ENCODE assay signal across 38 cellular contexts in genomic region chr2:215149894-215150293, GRCh38. TPM values are rescaled to one million over a fixed set of nuclear protein-coding genes. Genes with fewer than 3 reads are reported as not detected.
"Had no signal": no experiment of that assay in that cellular context is flagged by ENCODE, and none has a peak within 500 bp of the region (broad histone marks: within the 10 kb centered on the region; RNA-seq: fewer than 3 reads in every experiment).

No MANE protein-coding gene starts in this region.

- H3K27ac ChIP-seq: ascending aorta, cardiac muscle cell, VCaP had no signal

- DNase-seq: activated B cell treated with CpG ODN at 0.5 μM for 24 hours; activated CD4-positive, alpha-beta memory T cell treated with anti-CD3 and anti-CD28 coated beads, Interleukin-2, amount 10 ng/mL, durations not matched to agents 7 days and 5 days; activated CD4-positive, alpha-beta T cell treated with anti-CD3 and anti-CD28 coated beads for 4 hours; activated CD4-positive, alpha-beta T cell treated with anti-CD3 and anti-CD28 coated beads, Interleukin-2, amount 10 ng/mL, durations not matched to agents 24 days and 14 days; activated CD4-positive, alpha-beta T cell treated with anti-CD3 and anti-CD28 coated beads, Interleukin-2, amount 50 U/mL, for 48 hours; activated CD4-positive, CD25-positive, alpha-beta regulatory T cell treated with anti-CD3 and anti-CD28 coated beads, Interleukin-2, amount 50 U/mL, for 72 hours; activated CD8-positive, alpha-beta memory T cell treated with anti-CD3 and anti-CD28 coated beads for 24 hours; activated CD8-positive, alpha-beta memory T cell treated with anti-CD3 and anti-CD28 coated beads, Interleukin-2, amount 10 ng/mL, durations not matched to agents 7 days and 5 days; activated CD8-positive, alpha-beta memory T cell treated with anti-CD3 and anti-CD28 coated beads, Interleukin-2, amount 50 U/mL, for 48 hours; activated CD8-positive, alpha-beta T cell treated with anti-CD3 and anti-CD28 coated beads, Interleukin-2, amount 10 ng/mL, durations not matched to agents 7 days and 5 days; activated effector memory CD4-positive, alpha-beta T cell treated with Interleukin-2 at 50 U/mL for 16 hours; activated gamma-delta T cell; activated naive CD4-positive, alpha-beta T cell treated with anti-CD3 and anti-CD28 coated beads, Interleukin-2, amount 10 ng/mL, durations not matched to agents 7 days and 5 days; activated naive CD4-positive, alpha-beta T cell treated with Interleukin-2 at 50 U/mL for 16 hours; activated naive CD8-positive, alpha-beta T cell treated with anti-CD3 and anti-CD28 coated beads, Interleukin-2, amount 10 ng/mL, durations not matched to agents 7 days and 5 days; activated naive CD8-positive, alpha-beta T cell treated with anti-CD3 and anti-CD28 coated beads, Interleukin-2, amount 50 U/mL, for 24 hours; activated T-cell treated with anti-CD3 and anti-CD28 coated beads, Interleukin-2, amount 50 U/mL, for 24 hours; activated T-cell treated with anti-CD3 and anti-CD28 coated beads, Interleukin-2, amount 50 U/mL, for 48 hours; amygdala; anterior cingulate cortex; caudate nucleus; cerebellar nuclear complex; T-helper 1 cell; T-helper 2 cell; T-helper 9 cell had no signal

- H3K4me3 Mint-ChIP-seq: activated B cell treated with CpG ODN at 0.5 μM for 24 hours; activated CD4-positive, alpha-beta memory T cell treated with anti-CD3 and anti-CD28 coated beads, Interleukin-2, amount 10 ng/mL, durations not matched to agents 7 days and 5 days; activated CD4-positive, alpha-beta T cell treated with anti-CD3 and anti-CD28 coated beads, Interleukin-2, amount 10 ng/mL, durations not matched to agents 24 days and 14 days; activated CD8-positive, alpha-beta memory T cell treated with anti-CD3 and anti-CD28 coated beads, Interleukin-2, amount 10 ng/mL, durations not matched to agents 7 days and 5 days; activated CD8-positive, alpha-beta T cell treated with anti-CD3 and anti-CD28 coated beads, Interleukin-2, amount 10 ng/mL, durations not matched to agents 7 days and 5 days; activated naive CD4-positive, alpha-beta T cell treated with anti-CD3 and anti-CD28 coated beads, Interleukin-2, amount 10 ng/mL, durations not matched to agents 7 days and 5 days; activated naive CD4-positive, alpha-beta T cell treated with anti-CD3 and anti-CD28 coated beads, Interleukin-2, amount 50 U/mL, for 24 hours; activated naive CD8-positive, alpha-beta T cell; activated naive CD8-positive, alpha-beta T cell treated with anti-CD3 and anti-CD28 coated beads, Interleukin-2, amount 10 ng/mL, durations not matched to agents 7 days and 5 days; activated naive CD8-positive, alpha-beta T cell treated with anti-CD3 and anti-CD28 coated beads, Interleukin-2, amount 50 U/mL, for 24 hours; activated T-cell treated with anti-CD3 and anti-CD28 coated beads, Interleukin-2, amount 50 U/mL, for 24 hours; brain; central memory CD8-positive, alpha-beta T cell; T-helper 1 cell treated with Interleukin-12 subunit alpha and Interleukin-12 subunit beta and Interleukin-4 antibody, amounts not matched to agents 30 μg/mL and 1 μg/mL, for 36 hours; T-helper 2 cell treated with Interferon-gamma antibody and Interleukin-4, amounts not matched to agents 5 μg/mL and 100 μg/mL, for 36 hours had no signal

- H3K27me3 Mint-ChIP-seq: activated B cell treated with CpG ODN at 0.5 μM for 24 hours; activated CD4-positive, alpha-beta memory T cell treated with anti-CD3 and anti-CD28 coated beads, Interleukin-2, amount 10 ng/mL, durations not matched to agents 7 days and 5 days; activated CD4-positive, alpha-beta T cell treated with anti-CD3 and anti-CD28 coated beads, Interleukin-2, amount 10 ng/mL, durations not matched to agents 24 days and 14 days; activated CD8-positive, alpha-beta memory T cell treated with anti-CD3 and anti-CD28 coated beads, Interleukin-2, amount 10 ng/mL, durations not matched to agents 7 days and 5 days; activated naive CD4-positive, alpha-beta T cell treated with anti-CD3 and anti-CD28 coated beads, Interleukin-2, amount 10 ng/mL, durations not matched to agents 7 days and 5 days; activated T-cell treated with anti-CD3 and anti-CD28 coated beads, Interleukin-2, amount 50 U/mL, for 24 hours; brain had no signal

- H3K27me3 ChIP-seq: ascending aorta, cardiac muscle cell had no signal

- H3K4me3 ChIP-seq: ascending aorta, cardiac muscle cell had no signal

- H3K9me3 Mint-ChIP-seq: activated B cell treated with CpG ODN at 0.5 μM for 24 hours; activated CD4-positive, alpha-beta memory T cell treated with anti-CD3 and anti-CD28 coated beads, Interleukin-2, amount 10 ng/mL, durations not matched to agents 7 days and 5 days; activated CD4-positive, alpha-beta T cell treated with anti-CD3 and anti-CD28 coated beads, Interleukin-2, amount 10 ng/mL, durations not matched to agents 24 days and 14 days; activated naive CD4-positive, alpha-beta T cell treated with anti-CD3 and anti-CD28 coated beads, Interleukin-2, amount 10 ng/mL, durations not matched to agents 7 days and 5 days; activated naive CD4-positive, alpha-beta T cell treated with anti-CD3 and anti-CD28 coated beads, Interleukin-2, amount 50 U/mL, for 24 hours; activated naive CD8-positive, alpha-beta T cell treated with anti-CD3 and anti-CD28 coated beads, Interleukin-2, amount 10 ng/mL, durations not matched to agents 7 days and 5 days; activated T-cell treated with anti-CD3 and anti-CD28 coated beads, Interleukin-2, amount 50 U/mL, for 24 hours; activated T-helper 2 cell treated with anti-CD3 and anti-CD28 coated beads, Interferon-gamma antibody, Interleukin-2, Interleukin-4, amounts not matched to agents 10 μg/mL and 5 μg/mL and 100 μg/mL, durations not matched to agents 14 hours and 24 hours and 36 hours; brain; central memory CD8-positive, alpha-beta T cell; T-helper 1 cell treated with Interleukin-12 subunit alpha and Interleukin-12 subunit beta and Interleukin-4 antibody, amounts not matched to agents 30 μg/mL and 1 μg/mL, for 36 hours; T-helper 2 cell treated with Interferon-gamma antibody and Interleukin-4, amounts not matched to agents 5 μg/mL and 100 μg/mL, for 36 hours had no signal

- H3K9me3 ChIP-seq: ascending aorta had no signal

- H3K4me1 ChIP-seq: ascending aorta had no signal

- H3K27ac Mint-ChIP-seq: activated B cell treated with CpG ODN at 0.5 μM for 24 hours; activated CD4-positive, alpha-beta memory T cell treated with anti-CD3 and anti-CD28 coated beads, Interleukin-2, amount 10 ng/mL, durations not matched to agents 7 days and 5 days; activated CD4-positive, alpha-beta T cell treated with anti-CD3 and anti-CD28 coated beads, Interleukin-2, amount 10 ng/mL, durations not matched to agents 24 days and 14 days; activated CD8-positive, alpha-beta memory T cell treated with anti-CD3 and anti-CD28 coated beads, Interleukin-2, amount 10 ng/mL, durations not matched to agents 7 days and 5 days; activated CD8-positive, alpha-beta T cell treated with anti-CD3 and anti-CD28 coated beads, Interleukin-2, amount 10 ng/mL, durations not matched to agents 7 days and 5 days; activated naive CD4-positive, alpha-beta T cell treated with anti-CD3 and anti-CD28 coated beads, Interleukin-2, amount 10 ng/mL, durations not matched to agents 7 days and 5 days; activated naive CD4-positive, alpha-beta T cell treated with anti-CD3 and anti-CD28 coated beads, Interleukin-2, amount 50 U/mL, for 24 hours; activated naive CD8-positive, alpha-beta T cell; activated naive CD8-positive, alpha-beta T cell treated with anti-CD3 and anti-CD28 coated beads, Interleukin-2, amount 10 ng/mL, durations not matched to agents 7 days and 5 days; activated naive CD8-positive, alpha-beta T cell treated with anti-CD3 and anti-CD28 coated beads, Interleukin-2, amount 50 U/mL, for 24 hours; activated T-cell treated with anti-CD3 and anti-CD28 coated beads, Interleukin-2, amount 50 U/mL, for 24 hours; activated T-helper 2 cell treated with anti-CD3 and anti-CD28 coated beads, Interferon-gamma antibody, Interleukin-2, Interleukin-4, amounts not matched to agents 10 μg/mL and 5 μg/mL and 100 μg/mL, durations not matched to agents 14 hours and 24 hours and 36 hours; brain; T-helper 1 cell treated with Interleukin-12 subunit alpha and Interleukin-12 subunit beta and Interleukin-4 antibody, amounts not matched to agents 30 μg/mL and 1 μg/mL, for 36 hours; T-helper 2 cell treated with Interferon-gamma antibody and Interleukin-4, amounts not matched to agents 5 μg/mL and 100 μg/mL, for 36 hours had no signal

- H3K36me3 Mint-ChIP-seq: activated CD8-positive, alpha-beta memory T cell treated with anti-CD3 and anti-CD28 coated beads, Interleukin-2, amount 10 ng/mL, durations not matched to agents 7 days and 5 days; activated naive CD4-positive, alpha-beta T cell treated with anti-CD3 and anti-CD28 coated beads, Interleukin-2, amount 10 ng/mL, durations not matched to agents 7 days and 5 days; activated naive CD4-positive, alpha-beta T cell treated with anti-CD3 and anti-CD28 coated beads, Interleukin-2, amount 50 U/mL, for 24 hours; activated naive CD8-positive, alpha-beta T cell; activated naive CD8-positive, alpha-beta T cell treated with anti-CD3 and anti-CD28 coated beads, Interleukin-2, amount 10 ng/mL, durations not matched to agents 7 days and 5 days; brain had no signal

- FAIRE-seq: bronchial epithelial cell, TTC549 had no signal

- H3K36me3 ChIP-seq: ascending aorta, cardiac muscle cell had no signal

- H3K4me1 Mint-ChIP-seq: activated B cell treated with CpG ODN at 0.5 μM for 24 hours; activated CD4-positive, alpha-beta memory T cell treated with anti-CD3 and anti-CD28 coated beads, Interleukin-2, amount 10 ng/mL, durations not matched to agents 7 days and 5 days; activated CD4-positive, alpha-beta T cell treated with anti-CD3 and anti-CD28 coated beads, Interleukin-2, amount 10 ng/mL, durations not matched to agents 24 days and 14 days; activated CD8-positive, alpha-beta memory T cell treated with anti-CD3 and anti-CD28 coated beads, Interleukin-2, amount 10 ng/mL, durations not matched to agents 7 days and 5 days; activated naive CD4-positive, alpha-beta T cell treated with anti-CD3 and anti-CD28 coated beads, Interleukin-2, amount 10 ng/mL, durations not matched to agents 7 days and 5 days; activated naive CD4-positive, alpha-beta T cell treated with anti-CD3 and anti-CD28 coated beads, Interleukin-2, amount 50 U/mL, for 24 hours; activated naive CD8-positive, alpha-beta T cell treated with anti-CD3 and anti-CD28 coated beads, Interleukin-2, amount 10 ng/mL, durations not matched to agents 7 days and 5 days; activated naive CD8-positive, alpha-beta T cell treated with anti-CD3 and anti-CD28 coated beads, Interleukin-2, amount 50 U/mL, for 24 hours; brain; central memory CD8-positive, alpha-beta T cell had no signal

- ATAC-seq: activated CD8-positive, alpha-beta memory T cell treated with anti-CD3 and anti-CD28 coated beads, Interleukin-2, amount 10 ng/mL, durations not matched to agents 7 days and 5 days; activated CD8-positive, alpha-beta T cell treated with anti-CD3 and anti-CD28 coated beads, Interleukin-2, amount 10 ng/mL, durations not matched to agents 7 days and 5 days; activated naive CD8-positive, alpha-beta T cell treated with anti-CD3 and anti-CD28 coated beads, Interleukin-2, amount 50 U/mL, for 24 hours had no signal

RNA-seq across cellular contexts. Expression of gene ABCA12, which starts 11.5 kb away (rescaled TPM):
- total RNA-seq: activated B cell treated with CpG ODN at 0.5 μM for 24 hours; activated CD4-positive, alpha-beta memory T cell treated with anti-CD3 and anti-CD28 coated beads, Interleukin-2, amount 10 ng/mL, durations not matched to agents 7 days and 5 days; activated CD4-positive, alpha-beta T cell treated with anti-CD3 and anti-CD28 coated beads, Interleukin-2, amount 10 ng/mL, durations not matched to agents 24 days and 14 days; activated CD8-positive, alpha-beta memory T cell treated with anti-CD3 and anti-CD28 coated beads, Interleukin-2, amount 10 ng/mL, durations not matched to agents 7 days and 5 days; activated CD8-positive, alpha-beta T cell treated with anti-CD3 and anti-CD28 coated beads, Interleukin-2, amount 10 ng/mL, durations not matched to agents 7 days and 5 days; activated naive CD8-positive, alpha-beta T cell treated with anti-CD3 and anti-CD28 coated beads, Interleukin-2, amount 10 ng/mL, durations not matched to agents 7 days and 5 days; activated T-helper 2 cell treated with anti-CD3 and anti-CD28 coated beads, Interferon-gamma antibody, Interleukin-2, Interleukin-4, amounts not matched to agents 10 μg/mL and 5 μg/mL and 100 μg/mL, durations not matched to agents 14 hours and 24 hours and 36 hours; ascending aorta; cardiac muscle cell had no signal
- polyA plus RNA-seq: adipose tissue, cardiac muscle cell had no signal
